Comparison of ENCODE assay signal across 17 cellular contexts in genomic region chr18:63917831-63918230, GRCh38. TPM values are rescaled to one million over a fixed set of nuclear protein-coding genes. Genes with fewer than 3 reads are reported as not detected.
DNase-seq lines count a peak whose midpoint lies in the region; ATAC-seq and TF ChIP-seq lines count a peak whose summit lies in the region.
"Had no signal": no experiment of that assay in that cellular context is flagged by ENCODE, and none has a peak within 500 bp of the region (broad histone marks: within the 10 kb centered on the region; RNA-seq: fewer than 3 reads in every experiment).

No MANE protein-coding gene starts in this region.

- H4K91ac ChIP-seq in mesenchymal stem cell (ENCODE audit: low read length), result no peak overlapping the region

- no peak overlapping the region for H3K4me3 ChIP-seq in HL-60 (replicated peaks; ENCODE audit: insufficient read depth, low read length)
- no peak overlapping the region for H3K4me3 ChIP-seq in fibroblast of villous mesenchyme (ENCODE audit: low read depth, low read length)
- H3K4me3 ChIP-seq in esophagus squamous epithelium, result no peak overlapping the region
- H3K4me3 ChIP-seq in mesenchymal stem cell (ENCODE audit: insufficient read depth in 1 of 2, low read depth in 1 of 2, low read length in 2 of 2), result no peak overlapping the region
- H3K4me3 ChIP-seq: A549, GM23248 had no signal

- H3K18ac ChIP-seq in mesenchymal stem cell (ENCODE audit: low read depth in 1 of 2, low read length in 2 of 2), result no peak overlapping the region

- no peak for TF ChIP-seq POLR2A in esophagus squamous epithelium (IDR thresholded peaks at IDR 0.05)

- no peak overlapping the region for H2BK12ac ChIP-seq in mesenchymal stem cell (ENCODE audit: low read length in 2 of 2)

- H2AK5ac ChIP-seq in mesenchymal stem cell (ENCODE audit: low read length, severe bottlenecking), result no peak overlapping the region

- H3K14ac ChIP-seq in mesenchymal stem cell (ENCODE audit: low read length in 2 of 2), result no peak overlapping the region

- 73 to 85% methylated on average over 5 of the region's 5 CpGs for WGBS in esophagus squamous epithelium, 2 donors
- 73% methylated on average over 3 of the region's 5 CpGs for WGBS in mesenchymal stem cell

- no peak overlapping the region for H4K8ac ChIP-seq in mesenchymal stem cell (ENCODE audit: low read length)

- H3K23ac ChIP-seq in mesenchymal stem cell (ENCODE audit: low read length in 2 of 2), result no peak overlapping the region

- H3K4ac ChIP-seq in mesenchymal stem cell (ENCODE audit: low read depth in 1 of 2, low read length in 2 of 2), result no peak overlapping the region

- no peak for ATAC-seq in HG02642 (IDR thresholded peaks at IDR 0.05; ENCODE audit: poor library complexity, unreplicated experiment)
- ATAC-seq: A549, HCT116, HepG2 had no signal

- H3K4me1 ChIP-seq in esophagus squamous epithelium (no peaks in the 10 kb centered on the region), mesenchymal stem cell (ENCODE audit: control insufficient read depth, insufficient read depth, low read depth, low read length) (no peaks in the 10 kb centered on the region)
- H3K4me1 ChIP-seq: A549, BE2C had no signal

- H3K9me3 ChIP-seq in esophagus squamous epithelium (no peaks in the 10 kb centered on the region), mesenchymal stem cell (ENCODE audit: control insufficient read depth, low read length) (no peaks in the 10 kb centered on the region)
- H3K9me3 ChIP-seq: A549, BE2C had no signal

- no peaks in the 10 kb centered on the region for H3K27me3 ChIP-seq in HL-60 (ENCODE audit: insufficient read depth, poor library complexity, severe bottlenecking)
- peaks cover 0 to 5% (median 0%) of the 10 kb centered on the region in 4 donors for H3K27me3 ChIP-seq in esophagus squamous epithelium
- peaks cover 0 to 8% of the 10 kb centered on the region in 2 experiments for H3K27me3 ChIP-seq in mesenchymal stem cell (ENCODE audit: control insufficient read depth in 1 of 2, insufficient read depth in 1 of 2, low read length in 2 of 2)
- H3K27me3 ChIP-seq: BE2C had no signal

- no peaks in the 10 kb centered on the region for H3K36me3 ChIP-seq in esophagus squamous epithelium
- no peaks in the 10 kb centered on the region for H3K36me3 ChIP-seq in mesenchymal stem cell (ENCODE audit: control insufficient read depth in 1 of 2, insufficient read depth in 2 of 2, low read depth in 1 of 2, low read length in 2 of 2)
- H3K36me3 ChIP-seq: BE2C had no signal

- H2BK15ac ChIP-seq in mesenchymal stem cell (ENCODE audit: low read depth, poor library complexity, severe bottlenecking), result no peak overlapping the region

- no peaks in the 10 kb centered on the region for H3K79me1 ChIP-seq in mesenchymal stem cell (replicated peaks; ENCODE audit: low read length, poor library complexity, severe bottlenecking)

- H2AFZ ChIP-seq in mesenchymal stem cell (ENCODE audit: low read depth, low read length), result no peak overlapping the region
- H2AFZ ChIP-seq: GM23248 had no signal

- TF ChIP-seq CTCF in HL-60 (IDR thresholded peaks at IDR 0.05; ENCODE audit: insufficient read depth, low read length), result no peak
- no peak for TF ChIP-seq CTCF in fibroblast of villous mesenchyme (IDR thresholded peaks at IDR 0.05; ENCODE audit: insufficient read depth, low read depth, low read length)
- no peak for TF ChIP-seq CTCF in esophagus squamous epithelium (IDR thresholded peaks at IDR 0.05)

- H3K27ac ChIP-seq in HL-60 (replicated peaks), result peak overlapping the region; percentile 97
- no peak overlapping the region for H3K27ac ChIP-seq in esophagus squamous epithelium
- H3K27ac ChIP-seq in mesenchymal stem cell (ENCODE audit: low read length, poor library complexity, severe bottlenecking), result no peak overlapping the region
- H3K27ac ChIP-seq: A549, C4-2B, GM23248 had no signal

- peak; percentile 24 for DNase-seq in CD1c-positive myeloid dendritic cell (ENCODE audit: extremely low spot score)
- peak in 1 of 2 experiments; percentile 73 for DNase-seq in HL-60 (ENCODE audit: low read depth in 1 of 2, low spot score in 1 of 2)
- peak; percentile 68 for DNase-seq in SKM-1 (lab: John Stamatoyannopoulos, UW; ENCODE audit: unreplicated experiment)
- DNase-seq in fibroblast of villous mesenchyme (ENCODE audit: low read depth), result peak; percentile 34
- DNase-seq in esophagus squamous epithelium (lab: John Stamatoyannopoulos, UW), result no peak
- DNase-seq in HPDE6-E6E7 (ENCODE audit: extremely low spot score), result no peak
- no peak for DNase-seq in mesenchymal stem cell
- DNase-seq: BE2C; CD8-positive, alpha-beta memory T cell; DMS 273 treated with DMSO at 0.1 percent for 48 hours; GM23248 had no signal

- H2BK120ac ChIP-seq in mesenchymal stem cell (ENCODE audit: low read depth, low read length), result no peak overlapping the region

- H3K4me2 ChIP-seq in mesenchymal stem cell (ENCODE audit: low read length, poor library complexity, severe bottlenecking), result no peak overlapping the region
- H3K4me2 ChIP-seq: A549 had no signal

- intact Hi-C loops in esophagus squamous epithelium (cut with DNase I), result no loop called here

- H2BK5ac ChIP-seq in mesenchymal stem cell (ENCODE audit: low read depth, low read length, poor library complexity, severe bottlenecking), result no peak overlapping the region

- H3K9ac ChIP-seq in mesenchymal stem cell (ENCODE audit: low read length), result no peak overlapping the region
- H3K9ac ChIP-seq: GM23248 had no signal

RNA-seq across cellular contexts. Expression of gene SERPINB10, which starts 10.1 kb away (rescaled TPM):
- total RNA-seq in fibroblast of villous mesenchyme (not detected in 2 replicates), esophagus squamous epithelium (1 to 10 TPM in 2 of 4 donors, under 1 TPM in 1, not detected in 1; 0.26 to 8.4 (median 1.4) TPM)
- polyA plus RNA-seq in mesenchymal stem cell (2013, experiment 1 of 2), result 0.04 TPM
- polyA plus RNA-seq in mesenchymal stem cell (2013, experiment 2 of 2), result not detected
- total RNA-seq: CD8-positive, alpha-beta memory T cell; GM23248; HepG2 had no signal
- polyA plus RNA-seq: A549; AG04450; CD8-positive, alpha-beta memory T cell; GM23248; HepG2 had no signal

RNA-seq across cellular contexts. Expression of gene SERPINB2, which starts 30.3 kb away (rescaled TPM):
- 18.0 and 22.9 TPM in 2 replicates for total RNA-seq in fibroblast of villous mesenchyme
- total RNA-seq in esophagus squamous epithelium, result 100 to 1,000 TPM; 138 to 309 (median 189) TPM
- polyA plus RNA-seq in mesenchymal stem cell (2013, experiment 1 of 2), result 0.11 TPM
- 0.21 TPM for polyA plus RNA-seq in mesenchymal stem cell (2013, experiment 2 of 2)
- polyA plus RNA-seq: A549; CD8-positive, alpha-beta memory T cell had no signal

RNA-seq across cellular contexts. Expression of gene HMSD, which starts 31.3 kb away (rescaled TPM):
- 1.3 TPM in 2 replicates for total RNA-seq in fibroblast of villous mesenchyme
- under 1 TPM in 2 of 4 donors, not detected in 2; 0.18 to 0.19 TPM for total RNA-seq in esophagus squamous epithelium
- 8.2 TPM for polyA plus RNA-seq in mesenchymal stem cell (2013, experiment 1 of 2)
- 19.3 TPM for polyA plus RNA-seq in mesenchymal stem cell (2013, experiment 2 of 2)
- total RNA-seq: GM23248, HepG2 had no signal
- polyA plus RNA-seq: CD8-positive, alpha-beta memory T cell; HepG2 had no signal

RNA-seq across cellular contexts. Expression of gene SERPINB8, which starts 52.0 kb away (rescaled TPM):
- total RNA-seq in fibroblast of villous mesenchyme, result 23.5 and 32.0 TPM in 2 replicates
- total RNA-seq in esophagus squamous epithelium, result 10 to 100 TPM; 17.7 to 43.2 (median 34.2) TPM
- polyA plus RNA-seq in mesenchymal stem cell (2013, experiment 1 of 2), result 26.8 TPM
- 28.5 TPM for polyA plus RNA-seq in mesenchymal stem cell (2013, experiment 2 of 2)

Comparison
In these comparisons a context has a peak if more than half of its experiments do, and no peak if none do; other contexts are left out.
1. DNase-seq: peak in CD1c-positive myeloid dendritic cell (single experiment), SKM-1 (single experiment) and fibroblast of villous mesenchyme (single experiment); none in esophagus squamous epithelium (single experiment), HPDE6-E6E7 (single experiment) and mesenchymal stem cell (single experiment).